ENCODE assay signal across 8 cellular contexts in the genomic region with DNA sequence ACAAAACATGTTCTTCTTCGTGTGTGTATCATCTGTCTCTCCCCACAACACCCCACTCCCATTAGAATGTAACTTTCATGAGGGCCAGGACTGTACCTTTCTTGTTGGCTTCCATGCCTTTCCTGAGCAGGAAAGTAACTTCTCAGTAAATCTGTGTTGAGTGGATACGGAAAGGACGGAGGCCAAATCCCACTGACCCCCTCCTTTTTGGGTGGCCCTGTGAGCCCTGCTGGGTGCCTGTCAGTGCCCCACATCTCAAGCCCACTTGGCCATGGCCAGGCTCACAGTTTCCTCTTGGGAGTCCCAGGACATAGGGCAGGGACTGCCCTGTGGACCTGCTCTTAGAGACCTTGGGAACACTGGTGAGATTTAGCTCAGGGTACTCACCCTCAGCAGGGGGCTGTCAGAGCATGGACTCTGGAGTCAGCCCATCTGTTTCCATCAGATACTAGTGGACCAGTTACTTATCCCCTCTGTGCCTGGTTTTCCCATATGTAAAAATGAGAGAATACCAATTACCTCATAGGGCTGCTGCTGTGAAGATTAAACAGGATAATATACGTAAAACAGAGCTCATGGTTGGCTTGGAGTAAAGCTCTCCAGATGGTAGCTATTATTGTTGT. TPM values are rescaled to one million over a fixed set of nuclear protein-coding genes. Genes with fewer than 3 reads are reported as not detected.
DNase-seq lines count a peak whose midpoint lies in the region; ATAC-seq, FAIRE-seq and TF ChIP-seq lines count a peak whose summit lies in the region.

No MANE protein-coding gene starts in this region.

- H3K4me1 Mint-ChIP-seq in CD4-positive, alpha-beta memory T cell, result peaks cover 7 to 21% (median 16%) of the 10 kb centered on the region in 4 donors
- H3K4me1 Mint-ChIP-seq in IgD-negative memory B cell, result peaks cover 7 to 10% (median 8%) of the 10 kb centered on the region in 3 donors
- peaks cover 13% of the 10 kb centered on the region for H3K4me1 Mint-ChIP-seq in central memory CD8-positive, alpha-beta T cell
- peaks cover 20% of the 10 kb centered on the region for H3K4me1 Mint-ChIP-seq in neural crest cell

- 64 to 69% (median 68%) methylated on average over 4 of the region's 4 CpGs for WGBS in small intestine, 3 donors

- no peak overlapping the region for H3K27ac ChIP-seq in CD4-positive, alpha-beta memory T cell (ENCODE audit: low read depth, low read length)
- H3K27ac ChIP-seq in small intestine (ENCODE audit: low read depth in 1 of 2, low read length in 1 of 2), result peak overlapping the region in 1 of 2 donors; percentile 69

- CTCF ChIA-PET in CD4-positive, alpha-beta memory T cell (lab: Charles Lee; ENCODE audit: partially characterized antibody), result interaction anchor here (0.9 to 1.1 kb wide), 2 partner anchors 10 to 51 kb away, joined by 3 read pairs; no protein-coding TSS in a partner anchor

- peaks cover 0 to 2% (median 0%) of the 10 kb centered on the region in 8 donors for H3K9me3 Mint-ChIP-seq in CD4-positive, alpha-beta memory T cell
- H3K9me3 Mint-ChIP-seq in IgD-negative memory B cell, result peaks cover 0 to 4% (median 0%) of the 10 kb centered on the region in 3 donors
- H3K9me3 Mint-ChIP-seq in central memory CD8-positive, alpha-beta T cell, result no peaks in the 10 kb centered on the region
- no peaks in the 10 kb centered on the region for H3K9me3 Mint-ChIP-seq in neural crest cell

- POLR2A ChIA-PET in CD4-positive, alpha-beta memory T cell (lab: Charles Lee; ENCODE audit: partially characterized antibody), result no interaction called here

- no peak for FAIRE-seq in small intestine (lab: Jason Lieb, UNC)

- H3K36me3 Mint-ChIP-seq in CD4-positive, alpha-beta memory T cell, result peaks cover 0 to 4% of the 10 kb centered on the region in 2 donors
- H3K36me3 Mint-ChIP-seq in IgD-negative memory B cell (no peaks in the 10 kb centered on the region), neural crest cell (ENCODE audit: low read depth) (no peaks in the 10 kb centered on the region)
- peaks cover 1% of the 10 kb centered on the region for H3K36me3 Mint-ChIP-seq in central memory CD8-positive, alpha-beta T cell (ENCODE audit: insufficient read depth)

- no peaks in the 10 kb centered on the region for H3K9me3 ChIP-seq in CD4-positive, alpha-beta memory T cell (ENCODE audit: control insufficient read depth in 1 of 2, low read length in 2 of 2)
- no peaks in the 10 kb centered on the region for H3K9me3 ChIP-seq in small intestine (ENCODE audit: control insufficient read depth, low read depth)

- peak overlapping the region; percentile 81 to 97 (median 87) for H3K4me3 Mint-ChIP-seq in CD4-positive, alpha-beta memory T cell
- H3K4me3 Mint-ChIP-seq in IgD-negative memory B cell (peak overlapping the region; percentile 79 to 93 (median 86)), neural crest cell (peak overlapping the region; percentile 91)
- H3K4me3 Mint-ChIP-seq in central memory CD8-positive, alpha-beta T cell, result peak overlapping the region; percentile 84

- peaks cover 15% of the 10 kb centered on the region for H3K27me3 ChIP-seq in CD4-positive, alpha-beta memory T cell (ENCODE audit: insufficient read depth, low read length)
- peaks cover 3 to 5% of the 10 kb centered on the region in 2 donors for H3K27me3 ChIP-seq in small intestine (ENCODE audit: control insufficient read depth in 2 of 2, insufficient read depth in 2 of 2, low read length in 2 of 2)

- TF ChIP-seq CTCF in neural crest cell (conservative IDR thresholded peaks at IDR 0.05), result no peak

- peaks cover 13% of the 10 kb centered on the region for H3K4me1 ChIP-seq in CD4-positive, alpha-beta memory T cell (ENCODE audit: insufficient read depth, low read length)
- no peaks in the 10 kb centered on the region for H3K4me1 ChIP-seq in small intestine (ENCODE audit: control insufficient read depth in 2 of 2, insufficient read depth in 1 of 2, low read depth in 1 of 2, low read length in 1 of 2)

- ATAC-seq in central memory CD8-positive, alpha-beta T cell (replicated peaks; ENCODE audit: extremely low read depth, poor library complexity, severe bottlenecking), result no peak
- ATAC-seq in HG03139 (IDR thresholded peaks at IDR 0.05; ENCODE audit: unreplicated experiment), result no peak
- ATAC-seq in GM18519 (IDR thresholded peaks at IDR 0.05; ENCODE audit: low FRiP score, unreplicated experiment), result no peak

- no peaks in the 10 kb centered on the region for H3K36me3 ChIP-seq in CD4-positive, alpha-beta memory T cell (ENCODE audit: insufficient read depth, low read length)
- H3K36me3 ChIP-seq in small intestine (ENCODE audit: control insufficient read depth in 2 of 2, insufficient read depth in 2 of 2, low read length in 2 of 2), result no peaks in the 10 kb centered on the region

- peaks cover 32 to 36% of the 10 kb centered on the region in 2 donors for H3K27me3 Mint-ChIP-seq in CD4-positive, alpha-beta memory T cell
- H3K27me3 Mint-ChIP-seq in IgD-negative memory B cell (peaks cover 51% of the 10 kb centered on the region), neural crest cell (ENCODE audit: low read depth) (peaks cover 62% of the 10 kb centered on the region)
- H3K27me3 Mint-ChIP-seq in central memory CD8-positive, alpha-beta T cell, result peaks cover 79% of the 10 kb centered on the region

- intact Hi-C loops in CD4-positive, alpha-beta memory T cell (cut with micrococcal nuclease), result no loop called here

- H3K4me3 ChIP-seq in CD4-positive, alpha-beta memory T cell (ENCODE audit: low read length in 2 of 2), result no peak overlapping the region
- H3K4me3 ChIP-seq in small intestine (ENCODE audit: low read depth in 1 of 2, low read length in 2 of 2), result no peak overlapping the region

- no peak for DNase-seq in CD4-positive, alpha-beta memory T cell
- no peak for DNase-seq in central memory CD8-positive, alpha-beta T cell (ENCODE audit: low spot score in 2 of 2)
- DNase-seq in neural crest cell (ENCODE audit: low read depth, low spot score), result no peak
- no peak for DNase-seq in COLO668 (lab: John Stamatoyannopoulos, UW; ENCODE audit: unreplicated experiment)
- DNase-seq in small intestine, result no peak

- H3K27ac Mint-ChIP-seq in CD4-positive, alpha-beta memory T cell, result peak overlapping the region in 3 of 7 donors; percentile 25 to 92 (median 66)
- H3K27ac Mint-ChIP-seq in IgD-negative memory B cell, result peak overlapping the region in 2 of 3 donors; percentile 20 to 72
- H3K27ac Mint-ChIP-seq in central memory CD8-positive, alpha-beta T cell (ENCODE audit: low read depth), result peak overlapping the region; percentile 16
- no peak overlapping the region for H3K27ac Mint-ChIP-seq in neural crest cell (ENCODE audit: unreplicated experiment)

RNA-seq across cellular contexts. Expression of gene C11orf96, which starts 1.1 kb away (rescaled TPM):
- under 1 TPM in 1 of 2 experiments, not detected in 1; 0.19 TPM for total RNA-seq in CD4-positive, alpha-beta memory T cell
- not detected for polyA plus RNA-seq in CD4-positive, alpha-beta memory T cell
- polyA plus RNA-seq in IgD-negative memory B cell, result not detected
- 3.0 and 3.2 TPM in 2 replicates for total RNA-seq in neural crest cell
- polyA plus RNA-seq in small intestine, result 10 to 100 TPM in 2 of 3 donors, 1 to 10 TPM in 1; 6.7 to 55.1 (median 36.5) TPM
